In genomic region chr19:46995492-46995891, GRCh38 we compare ENCODE assay signal across 21 cellular contexts. TPM values are rescaled to one million over a fixed set of nuclear protein-coding genes. Genes with fewer than 3 reads are reported as not detected.
"Had no signal": no experiment of that assay in that cellular context is flagged by ENCODE, and none has a peak within 500 bp of the region (broad histone marks: within the 10 kb centered on the region; RNA-seq: fewer than 3 reads in every experiment).

No MANE protein-coding gene starts in this region.

- ATAC-seq: activated CD4-positive, CD25-positive, alpha-beta regulatory T cell treated with anti-CD3 and anti-CD28 coated beads, Interleukin-2, amount 50 U/mL, for 24 hours; activated CD8-positive, alpha-beta T cell treated with anti-CD3 and anti-CD28 coated beads, Interleukin-2, amount 10 ng/mL, durations not matched to agents 7 days and 5 days had no signal

- DNase-seq: activated CD4-positive, alpha-beta T cell treated with anti-CD3 and anti-CD28 coated beads for 4 hours; activated CD4-positive, alpha-beta T cell treated with anti-CD3 and anti-CD28 coated beads, Interleukin-2, amount 50 U/mL, for 4 hours; activated CD8-positive, alpha-beta memory T cell treated with anti-CD3 and anti-CD28 coated beads, Interleukin-2, amount 50 U/mL, for 48 hours; activated CD8-positive, alpha-beta T cell treated with anti-CD3 and anti-CD28 coated beads, Interleukin-2, amount 10 ng/mL, durations not matched to agents 7 days and 5 days; activated naive CD4-positive, alpha-beta T cell treated with anti-CD3 and anti-CD28 coated beads, Interleukin-2, amount 50 U/mL, for 16 hours; activated naive CD8-positive, alpha-beta T cell treated with anti-CD3 and anti-CD28 coated beads, Interleukin-2, amount 10 ng/mL, durations not matched to agents 7 days and 5 days; activated T-cell treated with anti-CD3 and anti-CD28 coated beads, Interleukin-2, amount 50 U/mL, for 1 hour; adrenal gland; aorta; central memory CD4-positive, alpha-beta T cell; Karpas-422; MM.1S; NCI-H1930; NCI-H2107; NCI-H2171 treated with DMSO at 0.1 percent for 48 hours; NCI-H226; NCI-H69; SHP77 treated with DMSO at 0.1 percent for 48 hours had no signal

- H3K27ac ChIP-seq: adrenal gland, breast epithelium had no signal

- H3K27me3 ChIP-seq: adrenal gland, breast epithelium had no signal

- H3K9me3 ChIP-seq: adrenal gland, breast epithelium had no signal

- H3K4me3 ChIP-seq: adrenal gland, breast epithelium had no signal

RNA-seq across cellular contexts. Expression of gene NPAS1, which starts 24.1 kb away (rescaled TPM):
- total RNA-seq: activated CD8-positive, alpha-beta T cell treated with anti-CD3 and anti-CD28 coated beads, Interleukin-2, amount 10 ng/mL, durations not matched to agents 7 days and 5 days; RPMI7951 had no signal
